ENCODE assay signal across 11 cellular contexts in genomic region chr16:88763502-88764053, GRCh38. TPM values are rescaled to one million over a fixed set of nuclear protein-coding genes. Genes with fewer than 3 reads are reported as not detected.
A peak's percentile ranks its signal among the peaks of the same experiment; 100 is the strongest.
DNase-seq lines count a peak whose midpoint lies in the region; ATAC-seq, FAIRE-seq and TF ChIP-seq lines count a peak whose summit lies in the region.
"Had no signal": no experiment of that assay in that cellular context is flagged by ENCODE, and none has a peak within 500 bp of the region (broad histone marks: within the 10 kb centered on the region; RNA-seq: fewer than 3 reads in every experiment).

No MANE protein-coding gene starts in this region.

- no peak for TF ChIP-seq CTCF in HEK293 (tag by site-specific recombination; IDR thresholded peaks at IDR 0.05)
- TF ChIP-seq CTCF in astrocyte (IDR thresholded peaks at IDR 0.05; ENCODE audit: insufficient read depth, low read depth, low read length): no peak
- no peak for TF ChIP-seq CTCF in sigmoid colon (IDR thresholded peaks at IDR 0.05)
- no peak for TF ChIP-seq CTCF in testis (IDR thresholded peaks at IDR 0.05)

- peaks cover 13% of the 10 kb centered on the region for H3K4me1 ChIP-seq in HEK293 (ENCODE audit: control insufficient read depth, insufficient read depth, low read length)
- H3K4me1 ChIP-seq in astrocyte (ENCODE audit: insufficient read depth, low read length): peaks cover 48% of the 10 kb centered on the region
- H3K4me1 ChIP-seq in sigmoid colon: peaks cover 0 to 97% (median 93%) of the 10 kb centered on the region in 4 donors
- H3K4me1 ChIP-seq in testis: peaks cover 9% of the 10 kb centered on the region

- H2AFZ ChIP-seq in astrocyte (ENCODE audit: low read depth, low read length): no peak overlapping the region

- H3K36me3 Mint-ChIP-seq in astrocyte (ENCODE audit: low read depth, unreplicated experiment): peaks cover 4% of the 10 kb centered on the region

- H3K9ac ChIP-seq in astrocyte (ENCODE audit: low read length): no peak overlapping the region

- H4K20me1 ChIP-seq in astrocyte (ENCODE audit: insufficient read depth, low read length): peaks cover 100% of the 10 kb centered on the region

- WGBS in sigmoid colon, 2 donors: 50 to 71% methylated on average over 14 of the region's 14 CpGs
- 61 to 82% methylated on average over 8 to 14 of the region's 14 CpGs for WGBS in testis, 2 donors

- H3K9me3 Mint-ChIP-seq in astrocyte (ENCODE audit: unreplicated experiment): no peaks in the 10 kb centered on the region

- no peak for ATAC-seq in GM18511 (IDR thresholded peaks at IDR 0.05; ENCODE audit: unreplicated experiment)

- no peaks in the 10 kb centered on the region for H3K27me3 ChIP-seq in astrocyte (ENCODE audit: insufficient read depth, low read length)
- no peaks in the 10 kb centered on the region for H3K27me3 ChIP-seq in sigmoid colon
- no peaks in the 10 kb centered on the region for H3K27me3 ChIP-seq in testis

- H3K36me3 ChIP-seq in HEK293 (ENCODE audit: control insufficient read depth in 2 of 2, insufficient read depth in 1 of 2, low read length in 2 of 2): no peaks in the 10 kb centered on the region
- H3K36me3 ChIP-seq in astrocyte (ENCODE audit: insufficient read depth, low read length): no peaks in the 10 kb centered on the region
- no peaks in the 10 kb centered on the region for H3K36me3 ChIP-seq in sigmoid colon
- H3K36me3 ChIP-seq in testis (ENCODE audit: low read depth, missing control alignments): no peaks in the 10 kb centered on the region

- no peak for FAIRE-seq in astrocyte (lab: Jason Lieb, UNC)
- FAIRE-seq: H54 had no signal

- POLR2A ChIA-PET in HEK293 (lab: Yijun Ruan, JAX): interaction anchor here (0.9 to 1.2 kb wide), 3 partner anchors 9 to 20 kb away, joined by 3 to 14 read pairs (median 5); no protein-coding TSS in a partner anchor

- no peak overlapping the region for H3K27ac ChIP-seq in HEK293 (ENCODE audit: extremely low read depth, low read depth, low read length)
- no peak overlapping the region for H3K27ac ChIP-seq in astrocyte (ENCODE audit: low read depth, low read length)
- H3K27ac ChIP-seq in sigmoid colon: peak overlapping the region; percentile 91 to 100 (median 96)
- no peak overlapping the region for H3K27ac ChIP-seq in testis

- H3K27ac Mint-ChIP-seq in astrocyte (ENCODE audit: unreplicated experiment): peak overlapping the region; percentile 75

- no peaks in the 10 kb centered on the region for H3K9me3 ChIP-seq in HEK293 (ENCODE audit: control insufficient read depth, insufficient read depth, low read depth, low read length)
- no peaks in the 10 kb centered on the region for H3K9me3 ChIP-seq in astrocyte (ENCODE audit: insufficient read depth, low read depth, low read length)
- no peaks in the 10 kb centered on the region for H3K9me3 ChIP-seq in sigmoid colon
- H3K9me3 ChIP-seq in testis: no peaks in the 10 kb centered on the region

- CTCF ChIA-PET in HEK293 (lab: Yijun Ruan, JAX): interaction anchor here (0.6 to 3.2 kb wide), 5 partner anchors 10 to 26 kb away, joined by 4 to 25 read pairs (median 4); no protein-coding TSS in a partner anchor

- H3K4me3 ChIP-seq in HEK293 (ENCODE audit: low read depth, low read length) (no peak overlapping the region), astrocyte (ENCODE audit: insufficient read depth, low read depth, low read length) (no peak overlapping the region), sigmoid colon (no peak overlapping the region), testis (no peak overlapping the region)

- H3K79me2 ChIP-seq in astrocyte (ENCODE audit: insufficient read depth, low read length): peaks cover 100% of the 10 kb centered on the region

- H3K4me1 Mint-ChIP-seq in astrocyte (ENCODE audit: low read depth, unreplicated experiment): peaks cover 56% of the 10 kb centered on the region

- no peak for TF ChIP-seq EP300 in sigmoid colon (IDR thresholded peaks at IDR 0.05)

- no peak for DNase-seq in astrocyte (ENCODE audit: low read depth)
- DNase-seq in kidney glomerular epithelial cell (lab: John Stamatoyannopoulos, UW): peak; percentile 52
- DNase-seq in sigmoid colon: no peak
- DNase-seq in testis: no peak
- DNase-seq in SW 1271 (lab: John Stamatoyannopoulos, UW): no peak
- DNase-seq in NCI-H345 (lab: John Stamatoyannopoulos, UW): no peak
- DNase-seq: amniotic stem cell had no signal

- H3K4me3 Mint-ChIP-seq in astrocyte (ENCODE audit: unreplicated experiment): no peak overlapping the region

- no peaks in the 10 kb centered on the region for H3K27me3 Mint-ChIP-seq in astrocyte (ENCODE audit: low read depth, unreplicated experiment)

- intact Hi-C loops in sigmoid colon (cut with DNase I): no loop called here
- intact Hi-C loops in testis (cut with DNase I; ENCODE audit: low total_unique reads): no loop called here

- H3K4me2 ChIP-seq in astrocyte (ENCODE audit: low read length): no peak overlapping the region

- TF ChIP-seq POLR2A in sigmoid colon (IDR thresholded peaks at IDR 0.05): no peak
- TF ChIP-seq POLR2A in testis (IDR thresholded peaks at IDR 0.05): no peak

TF ChIP-seq in HEK293, 187 proteins besides CTCF, POLR2A, EP300 and RAD21 (continues in another document):
- TF ChIP-seq ZNF600 (tag by site-specific recombination; IDR thresholded peaks at IDR 0.05) (peak; percentile 12; the same call in 1 of the 2 replicates), ZNF664 (tag by site-specific recombination; IDR thresholded peaks at IDR 0.05) (no peak), HOXA7 (CRISPR knock-in tag; IDR thresholded peaks at IDR 0.05; ENCODE audit: borderline replicate concordance) (no peak), ZNF350 (tag by site-specific recombination; IDR thresholded peaks at IDR 0.05) (no peak), ZBTB17 (tag by site-specific recombination; IDR thresholded peaks at IDR 0.05) (peak; percentile 16; the same call in 1 of the 2 replicates), ZNF473 (tag by site-specific recombination; IDR thresholded peaks at IDR 0.05) (no peak)
- TF ChIP-seq, protein P1, sequence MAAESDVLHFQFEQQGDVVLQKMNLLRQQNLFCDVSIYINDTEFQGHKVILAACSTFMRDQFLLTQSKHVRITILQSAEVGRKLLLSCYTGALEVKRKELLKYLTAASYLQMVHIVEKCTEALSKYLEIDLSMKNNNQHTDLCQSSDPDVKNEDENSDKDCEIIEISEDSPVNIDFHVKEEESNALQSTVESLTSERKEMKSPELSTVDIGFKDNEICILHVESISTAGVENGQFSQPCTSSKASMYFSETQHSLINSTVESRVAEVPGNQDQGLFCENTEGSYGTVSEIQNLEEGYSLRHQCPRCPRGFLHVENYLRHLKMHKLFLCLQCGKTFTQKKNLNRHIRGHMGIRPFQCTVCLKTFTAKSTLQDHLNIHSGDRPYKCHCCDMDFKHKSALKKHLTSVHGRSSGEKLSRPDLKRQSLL (tag by site-specific recombination; IDR thresholded peaks at IDR 0.05): no peak
- TF ChIP-seq, protein P2, sequence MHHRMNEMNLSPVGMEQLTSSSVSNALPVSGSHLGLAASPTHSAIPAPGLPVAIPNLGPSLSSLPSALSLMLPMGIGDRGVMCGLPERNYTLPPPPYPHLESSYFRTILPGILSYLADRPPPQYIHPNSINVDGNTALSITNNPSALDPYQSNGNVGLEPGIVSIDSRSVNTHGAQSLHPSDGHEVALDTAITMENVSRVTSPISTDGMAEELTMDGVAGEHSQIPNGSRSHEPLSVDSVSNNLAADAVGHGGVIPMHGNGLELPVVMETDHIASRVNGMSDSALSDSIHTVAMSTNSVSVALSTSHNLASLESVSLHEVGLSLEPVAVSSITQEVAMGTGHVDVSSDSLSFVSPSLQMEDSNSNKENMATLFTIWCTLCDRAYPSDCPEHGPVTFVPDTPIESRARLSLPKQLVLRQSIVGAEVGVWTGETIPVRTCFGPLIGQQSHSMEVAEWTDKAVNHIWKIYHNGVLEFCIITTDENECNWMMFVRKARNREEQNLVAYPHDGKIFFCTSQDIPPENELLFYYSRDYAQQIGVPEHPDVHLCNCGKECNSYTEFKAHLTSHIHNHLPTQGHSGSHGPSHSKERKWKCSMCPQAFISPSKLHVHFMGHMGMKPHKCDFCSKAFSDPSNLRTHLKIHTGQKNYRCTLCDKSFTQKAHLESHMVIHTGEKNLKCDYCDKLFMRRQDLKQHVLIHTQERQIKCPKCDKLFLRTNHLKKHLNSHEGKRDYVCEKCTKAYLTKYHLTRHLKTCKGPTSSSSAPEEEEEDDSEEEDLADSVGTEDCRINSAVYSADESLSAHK (tag by site-specific recombination; IDR thresholded peaks at IDR 0.05): no peak
- TF ChIP-seq, protein P3, sequence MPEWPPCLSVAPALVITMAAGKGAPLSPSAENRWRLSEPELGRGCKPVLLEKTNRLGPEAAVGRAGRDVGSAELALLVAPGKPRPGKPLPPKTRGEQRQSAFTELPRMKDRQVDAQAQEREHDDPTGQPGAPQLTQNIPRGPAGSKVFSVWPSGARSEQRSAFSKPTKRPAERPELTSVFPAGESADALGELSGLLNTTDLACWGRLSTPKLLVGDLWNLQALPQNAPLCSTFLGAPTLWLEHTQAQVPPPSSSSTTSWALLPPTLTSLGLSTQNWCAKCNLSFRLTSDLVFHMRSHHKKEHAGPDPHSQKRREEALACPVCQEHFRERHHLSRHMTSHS (tag by site-specific recombination; IDR thresholded peaks at IDR 0.05): no peak

RNA-seq across cellular contexts. Expression of gene PIEZO1, which starts 21.4 kb away (rescaled TPM):
- 239 and 247 TPM in 2 replicates for total RNA-seq in astrocyte
- 100 to 1,000 TPM in 3 of 4 donors, 10 to 100 TPM in 1; 97.4 to 242 (median 158) TPM for total RNA-seq in sigmoid colon
- 100 to 1,000 TPM in 1 of 3 donors, 10 to 100 TPM in 2; 18.0 to 169 (median 29.4) TPM for polyA plus RNA-seq in sigmoid colon
- 10 to 100 TPM; 40.7 to 44.5 TPM for total RNA-seq in testis
- 24.2 TPM for polyA plus RNA-seq in testis (ENCODE audit: insufficient read depth, low read depth, low replicate concordance)
- polyA plus RNA-seq: neural cell had no signal

RNA-seq across cellular contexts. Expression of gene CDT1, which starts 40.0 kb away (rescaled TPM):
- total RNA-seq in astrocyte: 3.7 and 4.7 TPM in 2 replicates
- total RNA-seq in sigmoid colon: 1 to 10 TPM in 1 of 4 donors, under 1 TPM in 2, not detected in 1; 0.71 to 3.0 (median 0.81) TPM
- 10 to 100 TPM in 1 of 3 donors, 1 to 10 TPM in 2; 3.6 to 17.4 (median 6.9) TPM for polyA plus RNA-seq in sigmoid colon
- 10 to 100 TPM; 14.9 to 19.1 TPM for total RNA-seq in testis
- 11.9 TPM for polyA plus RNA-seq in testis (ENCODE audit: insufficient read depth, low read depth, low replicate concordance)

RNA-seq across cellular contexts. Expression of gene APRT, which starts 48.1 kb away (rescaled TPM):
- total RNA-seq in astrocyte (132 and 143 TPM in 2 replicates), sigmoid colon (10 to 100 TPM; 56.6 to 78.3 (median 62.5) TPM), testis (10 to 100 TPM; 62.1 to 82.1 TPM)
- polyA plus RNA-seq in sigmoid colon (100 to 1,000 TPM; 245 to 329 (median 294) TPM), testis (ENCODE audit: insufficient read depth, low read depth, low replicate concordance) (86.0 TPM)

RNA-seq across cellular contexts. Expression of gene CTU2, which starts 57.3 kb away (rescaled TPM):
- total RNA-seq in astrocyte: 18.3 and 22.5 TPM in 2 replicates
- 10 to 100 TPM in 3 of 4 donors, 1 to 10 TPM in 1; 6.1 to 11.7 (median 10.7) TPM for total RNA-seq in sigmoid colon
- 10 to 100 TPM in 1 of 3 donors, 1 to 10 TPM in 2; 8.4 to 16.3 (median 9.2) TPM for polyA plus RNA-seq in sigmoid colon
- 10 to 100 TPM; 24.8 to 25.4 TPM for total RNA-seq in testis
- polyA plus RNA-seq in testis (ENCODE audit: insufficient read depth, low read depth, low replicate concordance): 19.8 TPM

RNA-seq across cellular contexts. Expression of gene RNF166, which starts 57.4 kb away (rescaled TPM):
- total RNA-seq in astrocyte: 15.4 and 15.6 TPM in 2 replicates
- 10 to 100 TPM; 16.0 to 21.4 (median 17.9) TPM for total RNA-seq in sigmoid colon
- polyA plus RNA-seq in sigmoid colon: 10 to 100 TPM in 1 of 3 donors, 1 to 10 TPM in 2; 5.4 to 34.8 (median 6.2) TPM
- 10 to 100 TPM; 37.4 to 41.3 TPM for total RNA-seq in testis
- 18.3 TPM for polyA plus RNA-seq in testis (ENCODE audit: insufficient read depth, low read depth, low replicate concordance)

Comparison
In these comparisons a context has a peak if more than half of its experiments do, and no peak if none do; other contexts are left out.
1. H3K27ac ChIP-seq: peak in sigmoid colon (4 of 4); none in HEK293 (single experiment), astrocyte (single experiment) and testis (0 of 2).